ENCODE assay signal across 8 cellular contexts in the genomic region with DNA sequence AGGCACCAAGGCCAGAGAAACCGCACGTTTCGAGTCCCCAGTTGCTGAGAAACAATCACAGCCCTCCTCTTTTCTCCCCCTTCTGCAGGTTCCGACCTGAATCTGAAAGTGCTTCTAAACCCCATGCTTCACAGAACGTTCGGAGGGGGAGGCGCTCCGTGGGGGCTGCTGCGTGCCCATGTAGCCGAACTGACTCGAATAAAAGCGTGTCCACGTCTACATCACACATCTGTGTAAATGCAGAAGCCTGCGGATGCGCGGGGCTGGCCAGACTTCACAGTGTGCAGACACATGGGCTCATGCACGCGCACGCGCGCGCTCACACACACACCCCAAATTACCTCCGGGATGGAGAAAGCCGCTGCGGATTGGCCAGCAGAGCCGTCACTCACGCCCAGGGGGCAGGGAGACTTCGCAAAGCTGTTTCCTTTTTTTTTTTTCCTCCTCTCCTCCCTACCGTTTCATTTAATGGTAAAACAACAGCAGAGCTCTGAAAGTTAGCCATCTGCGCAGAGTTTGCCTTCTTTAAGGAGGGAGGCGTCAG. TPM values are rescaled to one million over a fixed set of nuclear protein-coding genes. Genes with fewer than 3 reads are reported as not detected.
DNase-seq lines count a peak whose midpoint lies in the region; ATAC-seq and TF ChIP-seq lines count a peak whose summit lies in the region.

No MANE protein-coding gene starts in this region.

- peak overlapping the region; percentile 22 for H2AFZ ChIP-seq in OCI-LY3 (ENCODE audit: low read depth, low read length)

- peak overlapping the region; percentile 68; the same call in 1 of the 2 replicates for H3K27ac ChIP-seq in HUES64 (ENCODE audit: low read depth, low read length)
- peak overlapping the region; percentile 75 for H3K27ac ChIP-seq in OCI-LY3 (ENCODE audit: low read length)

- H3K4me2 ChIP-seq in OCI-LY3 (ENCODE audit: low read length): peak overlapping the region; percentile 51

- H3K4me3 ChIP-seq in HUES64 (ENCODE audit: low read length): peak overlapping the region; percentile 77
- peak overlapping the region; percentile 76 for H3K4me3 ChIP-seq in OCI-LY3 (ENCODE audit: low read length)
- H3K4me3 ChIP-seq in epithelial cell of esophagus (ENCODE audit: low read length): peak overlapping the region; percentile 67

- H3K36me3 ChIP-seq in HUES64 (ENCODE audit: insufficient read depth, low read length) (no peaks in the 10 kb centered on the region), OCI-LY3 (replicated peaks; ENCODE audit: low read depth, low read length) (no peaks in the 10 kb centered on the region)

- H3K4me1 ChIP-seq in HUES64 (ENCODE audit: insufficient read depth, low read length): peaks cover 33% of the 10 kb centered on the region
- peaks cover 5% of the 10 kb centered on the region; the same call in 1 of the 2 replicates for H3K4me1 ChIP-seq in OCI-LY3 (ENCODE audit: low read length)

- peak; percentile 80 for ATAC-seq in GM21526 (IDR thresholded peaks at IDR 0.05; ENCODE audit: low FRiP score, unreplicated experiment)

- DNase-seq in DMS 273 treated with DMSO at 0.1 percent for 48 hours (lab: John Stamatoyannopoulos, UW) (peak; percentile 93), activated T-cell treated with anti-CD3 and anti-CD28 coated beads for 4 hours (peak; percentile 98), epithelial cell of esophagus (ENCODE audit: low read depth) (peak; percentile 99), midbrain (lab: John Stamatoyannopoulos, UW) (peak; percentile 90)
- DNase-seq in stimulated activated CD8-positive, alpha-beta memory T cell treated with anti-CD3 and anti-CD28 coated beads, Interleukin-15, amount 100 ng/mL, for 4 hours (ENCODE audit: low read depth in 2 of 2): peak; percentile 95

- H4K20me1 ChIP-seq in OCI-LY3 (ENCODE audit: insufficient read depth, low read length): no peaks in the 10 kb centered on the region

- under 1% methylated on average over 31 of the region's 31 CpGs for WGBS in HUES64

- H3K79me2 ChIP-seq in OCI-LY3 (ENCODE audit: low read length): peaks cover 8% of the 10 kb centered on the region

- TF ChIP-seq CTCF in OCI-LY3 (IDR thresholded peaks at IDR 0.05; ENCODE audit: low read depth, low read length): no peak
- no peak for TF ChIP-seq CTCF in epithelial cell of esophagus (IDR thresholded peaks at IDR 0.05; ENCODE audit: insufficient read depth, low read depth, low read length, missing control alignments)

- peaks cover 48% of the 10 kb centered on the region for H3K27me3 ChIP-seq in HUES64 (ENCODE audit: insufficient read depth, low read length)
- H3K27me3 ChIP-seq in OCI-LY3 (ENCODE audit: low read depth, low read length): peaks cover 7% of the 10 kb centered on the region; the same call in 1 of the 2 replicates

- H3K9ac ChIP-seq in HUES64 (ENCODE audit: low read depth, low read length) (peak overlapping the region; percentile 55), OCI-LY3 (ENCODE audit: low read length) (peak overlapping the region; percentile 68)

- H3K9me3 ChIP-seq in HUES64 (ENCODE audit: insufficient read depth, low read depth, low read length) (no peaks in the 10 kb centered on the region), OCI-LY3 (ENCODE audit: insufficient read depth, low read length) (peaks cover 6% of the 10 kb centered on the region; the same call in 1 of the 2 replicates)

RNA-seq across cellular contexts. Expression of a gene that starts 2.3 kb away (rescaled TPM):
- 14.7 TPM for polyA plus RNA-seq in HUES64 (2013, experiment 1 of 2)
- 25.5 TPM for polyA plus RNA-seq in HUES64 (2013, experiment 2 of 2)

Comparison
In these comparisons a context has a peak if more than half of its experiments do, and no peak if none do; other contexts are left out.
1. Peak in every context shown above with its lines: DNase-seq, ATAC-seq, H3K4me3 ChIP-seq and H3K27ac ChIP-seq.